In the genomic region with DNA sequence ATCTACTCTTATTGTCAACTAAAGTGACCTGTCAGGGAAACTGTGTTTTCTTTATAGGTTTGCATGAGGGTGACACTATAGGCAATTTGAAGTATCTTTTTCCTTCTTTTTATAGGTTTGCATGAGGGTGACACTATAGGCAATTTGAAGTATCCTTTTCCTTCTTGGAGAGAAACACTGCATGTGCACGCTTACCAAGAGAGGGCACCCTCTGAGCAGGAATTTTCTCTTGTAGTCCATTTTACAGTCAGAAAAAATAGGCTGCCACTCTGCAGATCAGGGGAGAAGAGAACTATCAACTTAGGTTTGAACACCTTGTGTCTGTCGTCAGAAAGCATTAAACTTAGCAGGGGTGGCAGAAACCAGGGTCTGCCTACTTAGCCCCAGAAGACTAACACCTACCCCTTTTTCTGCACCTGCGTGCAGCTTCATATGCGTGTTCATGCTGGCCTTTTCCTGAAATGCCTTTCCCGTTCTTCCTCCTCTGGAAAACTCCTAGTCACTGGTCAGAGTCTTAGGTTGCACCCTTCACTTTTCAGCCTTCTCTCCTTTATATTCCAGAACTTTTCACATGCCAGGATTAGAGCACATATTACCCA, we compare ENCODE assay signal across 1 cellular context.
TF ChIP-seq lines count a peak whose summit lies in the region.

No MANE protein-coding gene starts in this region.

TF ChIP-seq in GM23338, 12 proteins besides CTCF, POLR2A, EP300 and RAD21 (continued from another document):
- TF ChIP-seq, protein P1, sequence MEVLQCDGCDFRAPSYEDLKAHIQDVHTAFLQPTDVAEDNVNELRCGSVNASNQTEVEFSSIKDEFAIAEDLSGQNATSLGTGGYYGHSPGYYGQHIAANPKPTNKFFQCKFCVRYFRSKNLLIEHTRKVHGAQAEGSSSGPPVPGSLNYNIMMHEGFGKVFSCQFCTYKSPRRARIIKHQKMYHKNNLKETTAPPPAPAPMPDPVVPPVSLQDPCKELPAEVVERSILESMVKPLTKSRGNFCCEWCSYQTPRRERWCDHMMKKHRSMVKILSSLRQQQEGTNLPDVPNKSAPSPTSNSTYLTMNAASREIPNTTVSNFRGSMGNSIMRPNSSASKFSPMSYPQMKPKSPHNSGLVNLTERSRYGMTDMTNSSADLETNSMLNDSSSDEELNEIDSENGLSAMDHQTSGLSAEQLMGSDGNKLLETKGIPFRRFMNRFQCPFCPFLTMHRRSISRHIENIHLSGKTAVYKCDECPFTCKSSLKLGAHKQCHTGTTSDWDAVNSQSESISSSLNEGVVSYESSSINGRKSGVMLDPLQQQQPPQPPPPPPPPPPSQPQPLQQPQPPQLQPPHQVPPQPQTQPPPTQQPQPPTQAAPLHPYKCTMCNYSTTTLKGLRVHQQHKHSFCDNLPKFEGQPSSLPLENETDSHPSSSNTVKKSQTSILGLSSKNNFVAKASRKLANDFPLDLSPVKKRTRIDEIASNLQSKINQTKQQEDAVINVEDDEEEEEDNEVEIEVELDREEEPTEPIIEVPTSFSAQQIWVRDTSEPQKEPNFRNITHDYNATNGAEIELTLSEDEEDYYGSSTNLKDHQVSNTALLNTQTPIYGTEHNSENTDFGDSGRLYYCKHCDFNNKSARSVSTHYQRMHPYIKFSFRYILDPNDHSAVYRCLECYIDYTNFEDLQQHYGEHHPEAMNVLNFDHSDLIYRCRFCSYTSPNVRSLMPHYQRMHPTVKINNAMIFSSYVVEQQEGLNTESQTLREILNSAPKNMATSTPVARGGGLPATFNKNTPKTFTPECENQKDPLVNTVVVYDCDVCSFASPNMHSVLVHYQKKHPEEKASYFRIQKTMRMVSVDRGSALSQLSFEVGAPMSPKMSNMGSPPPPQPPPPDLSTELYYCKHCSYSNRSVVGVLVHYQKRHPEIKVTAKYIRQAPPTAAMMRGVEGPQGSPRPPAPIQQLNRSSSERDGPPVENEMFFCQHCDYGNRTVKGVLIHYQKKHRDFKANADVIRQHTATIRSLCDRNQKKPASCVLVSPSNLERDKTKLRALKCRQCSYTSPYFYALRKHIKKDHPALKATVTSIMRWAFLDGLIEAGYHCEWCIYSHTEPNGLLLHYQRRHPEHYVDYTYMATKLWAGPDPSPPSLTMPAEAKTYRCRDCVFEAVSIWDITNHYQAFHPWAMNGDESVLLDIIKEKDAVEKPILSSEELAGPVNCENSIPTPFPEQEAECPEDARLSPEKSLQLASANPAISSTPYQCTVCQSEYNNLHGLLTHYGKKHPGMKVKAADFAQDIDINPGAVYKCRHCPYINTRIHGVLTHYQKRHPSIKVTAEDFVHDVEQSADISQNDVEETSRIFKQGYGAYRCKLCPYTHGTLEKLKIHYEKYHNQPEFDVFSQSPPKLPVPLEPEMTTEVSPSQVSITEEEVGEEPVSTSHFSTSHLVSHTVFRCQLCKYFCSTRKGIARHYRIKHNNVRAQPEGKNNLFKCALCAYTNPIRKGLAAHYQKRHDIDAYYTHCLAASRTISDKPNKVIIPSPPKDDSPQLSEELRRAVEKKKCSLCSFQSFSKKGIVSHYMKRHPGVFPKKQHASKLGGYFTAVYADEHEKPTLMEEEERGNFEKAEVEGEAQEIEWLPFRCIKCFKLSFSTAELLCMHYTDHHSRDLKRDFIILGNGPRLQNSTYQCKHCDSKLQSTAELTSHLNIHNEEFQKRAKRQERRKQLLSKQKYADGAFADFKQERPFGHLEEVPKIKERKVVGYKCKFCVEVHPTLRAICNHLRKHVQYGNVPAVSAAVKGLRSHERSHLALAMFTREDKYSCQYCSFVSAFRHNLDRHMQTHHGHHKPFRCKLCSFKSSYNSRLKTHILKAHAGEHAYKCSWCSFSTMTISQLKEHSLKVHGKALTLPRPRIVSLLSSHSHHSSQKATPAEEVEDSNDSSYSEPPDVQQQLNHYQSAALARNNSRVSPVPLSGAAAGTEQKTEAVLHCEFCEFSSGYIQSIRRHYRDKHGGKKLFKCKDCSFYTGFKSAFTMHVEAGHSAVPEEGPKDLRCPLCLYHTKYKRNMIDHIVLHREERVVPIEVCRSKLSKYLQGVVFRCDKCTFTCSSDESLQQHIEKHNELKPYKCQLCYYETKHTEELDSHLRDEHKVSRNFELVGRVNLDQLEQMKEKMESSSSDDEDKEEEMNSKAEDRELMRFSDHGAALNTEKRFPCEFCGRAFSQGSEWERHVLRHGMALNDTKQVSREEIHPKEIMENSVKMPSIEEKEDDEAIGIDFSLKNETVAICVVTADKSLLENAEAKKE (CRISPR knock-in tag; IDR thresholded peaks at IDR 0.05): no peak
- TF ChIP-seq, protein P2, sequence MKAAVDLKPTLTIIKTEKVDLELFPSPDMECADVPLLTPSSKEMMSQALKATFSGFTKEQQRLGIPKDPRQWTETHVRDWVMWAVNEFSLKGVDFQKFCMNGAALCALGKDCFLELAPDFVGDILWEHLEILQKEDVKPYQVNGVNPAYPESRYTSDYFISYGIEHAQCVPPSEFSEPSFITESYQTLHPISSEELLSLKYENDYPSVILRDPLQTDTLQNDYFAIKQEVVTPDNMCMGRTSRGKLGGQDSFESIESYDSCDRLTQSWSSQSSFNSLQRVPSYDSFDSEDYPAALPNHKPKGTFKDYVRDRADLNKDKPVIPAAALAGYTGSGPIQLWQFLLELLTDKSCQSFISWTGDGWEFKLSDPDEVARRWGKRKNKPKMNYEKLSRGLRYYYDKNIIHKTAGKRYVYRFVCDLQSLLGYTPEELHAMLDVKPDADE (IDR thresholded peaks at IDR 0.05): no peak
- TF ChIP-seq ZNF114 (CRISPR knock-in tag; IDR thresholded peaks at IDR 0.05) (no peak), STAT1 (IDR thresholded peaks at IDR 0.05; ENCODE audit: unreplicated experiment) (no peak), EZH2phosphoT487 (IDR thresholded peaks at IDR 0.05; ENCODE audit: unreplicated experiment) (no peak), EZH2 (IDR thresholded peaks at IDR 0.05; ENCODE audit: low read depth, unreplicated experiment) (no peak), NANOG (IDR thresholded peaks at IDR 0.05; ENCODE audit: borderline replicate concordance) (no peak), JUNB (IDR thresholded peaks at IDR 0.05; ENCODE audit: unreplicated experiment) (no peak), CREB1 (CRISPR knock-in tag; IDR thresholded peaks at IDR 0.05; ENCODE audit: low read depth) (no peak), ZNF331 (CRISPR knock-in tag; IDR thresholded peaks at IDR 0.05; ENCODE audit: low read depth) (no peak)
- TF ChIP-seq, protein P3, sequence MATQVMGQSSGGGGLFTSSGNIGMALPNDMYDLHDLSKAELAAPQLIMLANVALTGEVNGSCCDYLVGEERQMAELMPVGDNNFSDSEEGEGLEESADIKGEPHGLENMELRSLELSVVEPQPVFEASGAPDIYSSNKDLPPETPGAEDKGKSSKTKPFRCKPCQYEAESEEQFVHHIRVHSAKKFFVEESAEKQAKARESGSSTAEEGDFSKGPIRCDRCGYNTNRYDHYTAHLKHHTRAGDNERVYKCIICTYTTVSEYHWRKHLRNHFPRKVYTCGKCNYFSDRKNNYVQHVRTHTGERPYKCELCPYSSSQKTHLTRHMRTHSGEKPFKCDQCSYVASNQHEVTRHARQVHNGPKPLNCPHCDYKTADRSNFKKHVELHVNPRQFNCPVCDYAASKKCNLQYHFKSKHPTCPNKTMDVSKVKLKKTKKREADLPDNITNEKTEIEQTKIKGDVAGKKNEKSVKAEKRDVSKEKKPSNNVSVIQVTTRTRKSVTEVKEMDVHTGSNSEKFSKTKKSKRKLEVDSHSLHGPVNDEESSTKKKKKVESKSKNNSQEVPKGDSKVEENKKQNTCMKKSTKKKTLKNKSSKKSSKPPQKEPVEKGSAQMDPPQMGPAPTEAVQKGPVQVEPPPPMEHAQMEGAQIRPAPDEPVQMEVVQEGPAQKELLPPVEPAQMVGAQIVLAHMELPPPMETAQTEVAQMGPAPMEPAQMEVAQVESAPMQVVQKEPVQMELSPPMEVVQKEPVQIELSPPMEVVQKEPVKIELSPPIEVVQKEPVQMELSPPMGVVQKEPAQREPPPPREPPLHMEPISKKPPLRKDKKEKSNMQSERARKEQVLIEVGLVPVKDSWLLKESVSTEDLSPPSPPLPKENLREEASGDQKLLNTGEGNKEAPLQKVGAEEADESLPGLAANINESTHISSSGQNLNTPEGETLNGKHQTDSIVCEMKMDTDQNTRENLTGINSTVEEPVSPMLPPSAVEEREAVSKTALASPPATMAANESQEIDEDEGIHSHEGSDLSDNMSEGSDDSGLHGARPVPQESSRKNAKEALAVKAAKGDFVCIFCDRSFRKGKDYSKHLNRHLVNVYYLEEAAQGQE (IDR thresholded peaks at IDR 0.05; ENCODE audit: unreplicated experiment): no peak
TF ChIP-seq in GM23338: peak in this region for 0.
